Comparison of ENCODE assay signal across 35 cellular contexts in the genomic region with DNA sequence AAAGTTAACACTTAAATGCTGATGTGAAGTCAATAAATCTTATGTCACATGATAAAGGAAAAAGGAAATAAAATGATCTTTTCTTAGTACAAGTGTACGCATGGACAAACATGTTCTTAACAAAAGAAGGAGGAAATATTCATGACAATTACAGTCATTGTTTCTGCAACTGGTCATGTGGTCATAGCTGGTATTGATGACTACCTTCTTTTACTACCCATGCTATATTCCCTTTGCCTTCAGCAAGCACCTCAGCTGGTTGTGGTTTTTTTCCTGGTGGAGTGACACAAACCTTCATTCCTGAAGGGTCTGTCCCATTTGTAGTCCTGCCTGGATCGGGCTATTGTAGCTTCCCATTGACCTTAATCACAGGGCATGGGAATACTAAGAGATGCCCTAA. TPM values are rescaled to one million over a fixed set of nuclear protein-coding genes. Genes with fewer than 3 reads are reported as not detected.
"Had no signal": no experiment of that assay in that cellular context is flagged by ENCODE, and none has a peak within 500 bp of the region (broad histone marks: within the 10 kb centered on the region; RNA-seq: fewer than 3 reads in every experiment).

No MANE protein-coding gene starts in this region.

- H3K4me3 ChIP-seq: cardiac muscle cell, colonic mucosa, esophagus muscularis mucosa, gastroesophageal sphincter had no signal

- H3K36me3 ChIP-seq: brain microvascular endothelial cell, cardiac muscle cell, colonic mucosa, esophagus muscularis mucosa, gastroesophageal sphincter, WERI-Rb-1 had no signal

- H3K27ac Mint-ChIP-seq: activated B cell treated with CpG ODN at 0.5 μM for 24 hours; activated CD8-positive, alpha-beta T cell treated with anti-CD3 and anti-CD28 coated beads for 36 hours; activated naive CD8-positive, alpha-beta T cell; activated T-helper 17 cell treated with anti-CD3 and anti-CD28 coated beads, Interleukin-2, amount 50 U/mL, for 72 hours; T-helper 17 cell; T-helper 2 cell treated with Interferon-gamma antibody and Interleukin-4, amounts not matched to agents 5 μg/mL and 100 μg/mL, for 36 hours had no signal

- DNase-seq: activated B cell treated with CpG ODN at 0.5 μM for 24 hours; activated CD4-positive, alpha-beta T cell treated with anti-CD3 and anti-CD28 coated beads for 48 hours; activated CD4-positive, alpha-beta T cell treated with anti-CD3 and anti-CD28 coated beads, Interleukin-2, amount 50 U/mL, for 1 hour; activated CD4-positive, alpha-beta T cell treated with anti-CD3 and anti-CD28 coated beads, Interleukin-2, amount 50 U/mL, for 48 hours; activated CD8-positive, alpha-beta memory T cell treated with anti-CD3 and anti-CD28 coated beads for 24 hours; activated CD8-positive, alpha-beta T cell treated with anti-CD3 and anti-CD28 coated beads for 36 hours; activated effector memory CD4-positive, alpha-beta T cell treated with Interleukin-2 at 50 U/mL for 16 hours; activated gamma-delta T cell treated with Interleukin-2 at 50 U/mL for 16 hours; activated naive CD4-positive, alpha-beta T cell treated with anti-CD3 and anti-CD28 coated beads, Interleukin-2, amount 50 U/mL, for 16 hours; activated naive CD4-positive, alpha-beta T cell treated with Interleukin-2 at 50 U/mL for 16 hours; activated T-cell treated with anti-CD3 and anti-CD28 coated beads, Interleukin-2, amount 50 U/mL, for 4 hours; amniotic stem cell; anterior cingulate cortex; brain microvascular endothelial cell; central memory CD4-positive, alpha-beta T cell; cerebellar nuclear complex; colonic mucosa; effector CD8-positive, alpha-beta T cell; erythroblast; foreskin melanocyte; T-helper 1 cell; T-helper 17 cell; T1000; WERI-Rb-1 had no signal

- H3K27me3 ChIP-seq: brain microvascular endothelial cell, cardiac muscle cell, colonic mucosa, esophagus muscularis mucosa, gastroesophageal sphincter had no signal

- FAIRE-seq: astrocyte, endometrium, endothelial cell of umbilical vein had no signal

- H3K27ac ChIP-seq: brain microvascular endothelial cell, cardiac muscle cell, colonic mucosa, esophagus muscularis mucosa, gastroesophageal sphincter, WERI-Rb-1 had no signal

- H3K4me3 Mint-ChIP-seq: activated B cell treated with CpG ODN at 0.5 μM for 24 hours; activated CD8-positive, alpha-beta T cell treated with anti-CD3 and anti-CD28 coated beads for 36 hours; activated naive CD8-positive, alpha-beta T cell; activated T-cell treated with anti-CD3 and anti-CD28 coated beads, Interleukin-2, amount 50 U/mL, for 4 hours; activated T-helper 17 cell treated with anti-CD3 and anti-CD28 coated beads, Interleukin-2, amount 50 U/mL, for 72 hours; T-helper 17 cell; T-helper 2 cell treated with Interferon-gamma antibody and Interleukin-4, amounts not matched to agents 5 μg/mL and 100 μg/mL, for 36 hours had no signal

- H3K4me1 Mint-ChIP-seq: activated B cell treated with CpG ODN at 0.5 μM for 24 hours; activated T-helper 17 cell treated with anti-CD3 and anti-CD28 coated beads, Interleukin-2, amount 50 U/mL, for 72 hours; T-helper 17 cell had no signal

- H3K9me3 Mint-ChIP-seq: activated B cell treated with CpG ODN at 0.5 μM for 24 hours; activated CD8-positive, alpha-beta T cell treated with anti-CD3 and anti-CD28 coated beads for 36 hours; activated T-cell treated with anti-CD3 and anti-CD28 coated beads, Interleukin-2, amount 50 U/mL, for 4 hours; activated T-helper 17 cell treated with anti-CD3 and anti-CD28 coated beads, Interleukin-2, amount 50 U/mL, for 72 hours; T-helper 2 cell treated with Interferon-gamma antibody and Interleukin-4, amounts not matched to agents 5 μg/mL and 100 μg/mL, for 36 hours had no signal

RNA-seq across cellular contexts. Expression of a gene that starts 23.4 kb away (rescaled TPM):
- total RNA-seq: activated B cell treated with CpG ODN at 0.5 μM for 24 hours; activated CD8-positive, alpha-beta T cell treated with anti-CD3 and anti-CD28 coated beads for 36 hours; activated T-cell treated with anti-CD3 and anti-CD28 coated beads, Interleukin-2, amount 50 U/mL, for 4 hours; activated T-helper 17 cell treated with anti-CD3 and anti-CD28 coated beads, Interleukin-2, amount 50 U/mL, for 72 hours; astrocyte; cardiac muscle cell; colonic mucosa; dermis microvascular lymphatic vessel endothelial cell; endothelial cell of umbilical vein; esophagus muscularis mucosa; gastroesophageal sphincter; glomerular endothelial cell; T-helper 17 cell had no signal
